ENCODE assay signal across 25 cellular contexts in genomic region chr2:163751696-163752095, GRCh38. TPM values are rescaled to one million over a fixed set of nuclear protein-coding genes. Genes with fewer than 3 reads are reported as not detected.
"Had no signal": no experiment of that assay in that cellular context is flagged by ENCODE, and none has a peak within 500 bp of the region (broad histone marks: within the 10 kb centered on the region; RNA-seq: fewer than 3 reads in every experiment).

No MANE protein-coding gene starts in this region.

- H3K9me3 ChIP-seq: adrenal gland, SJSA1, SK-N-SH had no signal

- H3K27ac ChIP-seq: adrenal gland, cardiac muscle cell, KMS-11, PC-9, SJSA1 had no signal

- H3K4me2 ChIP-seq: KMS-11, PC-9, SK-N-SH had no signal

- H3K9ac ChIP-seq: KMS-11, SK-N-SH had no signal

- H3K27me3 ChIP-seq: adrenal gland, cardiac muscle cell, SJSA1 had no signal

- DNase-seq: activated CD4-positive, alpha-beta T cell treated with anti-CD3 and anti-CD28 coated beads, Interleukin-2, amount 10 ng/mL, durations not matched to agents 24 days and 14 days; activated CD4-positive, alpha-beta T cell treated with anti-CD3 and anti-CD28 coated beads, Interleukin-2, amount 50 U/mL, for 4 hours; activated CD8-positive, alpha-beta T cell treated with anti-CD3 and anti-CD28 coated beads for 36 hours; activated gamma-delta T cell treated with Interleukin-2 at 50 U/mL for 16 hours; activated naive CD4-positive, alpha-beta T cell treated with anti-CD3 and anti-CD28 coated beads for 36 hours; activated T-cell treated with anti-CD3 and anti-CD28 coated beads, Interleukin-2, amount 50 U/mL, for 4 hours; adrenal gland; anterior cingulate cortex; NCI-H1092 treated with DMSO at 0.1 percent for 48 hours; NCI-H1417; NCI-H187 treated with DMSO at 0.1 percent for 48 hours; NCI-H2081 treated with DMSO at 0.1 percent for 48 hours; NCI-H345; NCI-H748 treated with DMSO at 0.1 percent for 48 hours; NK-92 treated with Interleukin-12 subunit alpha and Interleukin-12 subunit beta, amount 100 ng/mL, for 24 hours; SHP77; SK-N-SH had no signal

- H2AFZ ChIP-seq: PC-9 had no signal

- H3K4me1 ChIP-seq: adrenal gland, SJSA1 had no signal

- H3K4me3 ChIP-seq: adrenal gland, cardiac muscle cell, PC-9, SJSA1 had no signal

- H3K36me3 ChIP-seq: adrenal gland, cardiac muscle cell, SJSA1 had no signal

RNA-seq across cellular contexts. Expression of gene FIGN, which starts 15.9 kb away (rescaled TPM):
- total RNA-seq: activated CD4-positive, alpha-beta T cell treated with anti-CD3 and anti-CD28 coated beads, Interleukin-2, amount 10 ng/mL, durations not matched to agents 24 days and 14 days; activated CD8-positive, alpha-beta memory T cell treated with anti-CD3 and anti-CD28 coated beads for 36 hours; activated CD8-positive, alpha-beta T cell treated with anti-CD3 and anti-CD28 coated beads for 36 hours; activated naive CD4-positive, alpha-beta T cell treated with anti-CD3 and anti-CD28 coated beads for 36 hours; activated naive CD4-positive, alpha-beta T cell treated with anti-CD3 and anti-CD28 coated beads, Interleukin-2, amount 50 U/mL, for 72 hours; activated T-cell treated with anti-CD3 and anti-CD28 coated beads, Interleukin-2, amount 50 U/mL, for 4 hours; activated T-helper 1 cell treated with anti-CD3 and anti-CD28 coated beads, Interleukin-12 subunit alpha, Interleukin-12 subunit beta, Interleukin-2, Interleukin-4 antibody, amounts not matched to agents 30 ng/mL and 10 ng/mL and 1 ng/mL, durations not matched to agents 14 hours and 24 hours and 36 hours; OCI-LY7 had no signal
